ENCODE assay signal across 1 cellular context in the genomic region with DNA sequence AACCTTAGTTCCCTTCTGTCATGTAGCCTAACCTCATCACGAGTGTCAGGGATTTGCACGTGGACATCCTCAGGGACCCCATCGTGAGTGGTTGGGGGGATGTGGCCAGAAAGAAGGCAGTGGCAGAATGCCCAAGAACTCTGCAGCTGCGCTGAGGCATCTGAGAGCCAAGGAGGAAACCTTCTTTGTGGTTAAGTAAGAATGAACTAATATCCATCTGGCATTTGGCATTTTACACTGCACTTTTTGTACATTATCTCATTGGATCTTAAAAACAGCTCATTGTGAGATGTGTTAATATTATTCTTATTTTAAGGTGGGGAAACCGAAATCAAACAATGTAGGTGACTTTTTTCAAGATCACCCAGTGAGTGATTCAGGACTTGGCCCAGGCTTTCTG.
TF ChIP-seq lines count a peak whose summit lies in the region.

No MANE protein-coding gene starts in this region.

TF ChIP-seq in IMR-90, 13 proteins besides CTCF, POLR2A, EP300 and RAD21:
- TF ChIP-seq, protein P1, sequence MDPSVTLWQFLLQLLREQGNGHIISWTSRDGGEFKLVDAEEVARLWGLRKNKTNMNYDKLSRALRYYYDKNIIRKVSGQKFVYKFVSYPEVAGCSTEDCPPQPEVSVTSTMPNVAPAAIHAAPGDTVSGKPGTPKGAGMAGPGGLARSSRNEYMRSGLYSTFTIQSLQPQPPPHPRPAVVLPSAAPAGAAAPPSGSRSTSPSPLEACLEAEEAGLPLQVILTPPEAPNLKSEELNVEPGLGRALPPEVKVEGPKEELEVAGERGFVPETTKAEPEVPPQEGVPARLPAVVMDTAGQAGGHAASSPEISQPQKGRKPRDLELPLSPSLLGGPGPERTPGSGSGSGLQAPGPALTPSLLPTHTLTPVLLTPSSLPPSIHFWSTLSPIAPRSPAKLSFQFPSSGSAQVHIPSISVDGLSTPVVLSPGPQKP (IDR thresholded peaks at IDR 0.05; ENCODE audit: borderline replicate concordance, low read depth, low read length) = no peak
- no peak for TF ChIP-seq MXI1 (IDR thresholded peaks at IDR 0.05; ENCODE audit: borderline replicate concordance, low read depth, low read length)
- TF ChIP-seq USF2 (IDR thresholded peaks at IDR 0.05; ENCODE audit: low read depth, low read length) = no peak
- no peak for TF ChIP-seq NFE2L2 (IDR thresholded peaks at IDR 0.05; ENCODE audit: low read depth, low read length)
- TF ChIP-seq SMC3 (IDR thresholded peaks at IDR 0.05; ENCODE audit: low read depth, low read length) = no peak
- no peak for TF ChIP-seq RFX5 (IDR thresholded peaks at IDR 0.05; ENCODE audit: low read depth, low read length)
- no peak for TF ChIP-seq CEBPB (IDR thresholded peaks at IDR 0.05; ENCODE audit: low read depth, low read length)
- TF ChIP-seq RCOR1 (IDR thresholded peaks at IDR 0.05; ENCODE audit: insufficient replicate concordance, low read length) = no peak
- no peak for TF ChIP-seq FOS (IDR thresholded peaks at IDR 0.05; ENCODE audit: low read depth, low read length)
